7 cellular contexts compared by ENCODE assay signal in genomic region chr18:70348481-70348880, GRCh38. TPM values are rescaled to one million over a fixed set of nuclear protein-coding genes. Genes with fewer than 3 reads are reported as not detected.
A peak's percentile ranks its signal among the peaks of the same experiment; 100 is the strongest.
DNase-seq lines count a peak whose midpoint lies in the region; TF ChIP-seq lines count a peak whose summit lies in the region.
"Not testable (repeated sequence)": the region's sequence is repeated elsewhere in the genome, so short reads cannot be mapped to it uniquely, and the experiment has no call there.

No MANE protein-coding gene starts in this region.

- not testable (repeated sequence) for TF ChIP-seq CTCF in GM12865 (IDR thresholded peaks at IDR 0.05; ENCODE audit: insufficient read depth, low read depth, low read length, missing control alignments); LNCaP clone FGC (IDR thresholded peaks at IDR 0.05; ENCODE audit: control insufficient read depth, extremely low read depth, insufficient read depth); WERI-Rb-1 (IDR thresholded peaks at IDR 0.05; ENCODE audit: low read depth, low read length); neural progenitor cell (IDR thresholded peaks at IDR 0.05)

- CTCF ChIA-PET in activated naive CD4-positive, alpha-beta T cell treated with anti-CD3 and anti-CD28 coated beads, Interleukin-2, amount 10 ng/mL, durations not matched to agents 7 days and 5 days (lab: Charles Lee): not testable (repeated sequence)

- H3K4me1 Mint-ChIP-seq in activated naive CD4-positive, alpha-beta T cell treated with anti-CD3 and anti-CD28 coated beads, Interleukin-2, amount 10 ng/mL, durations not matched to agents 7 days and 5 days; neural progenitor cell: not testable (repeated sequence)

- H3K9me3 ChIP-seq in WERI-Rb-1 (ENCODE audit: severe bottlenecking); neural progenitor cell (ENCODE audit: low read depth): not testable (repeated sequence)

- not testable (repeated sequence) for H2AFZ ChIP-seq in neural progenitor cell (replicated peaks)

- not testable (repeated sequence) for H3K4me1 ChIP-seq in neural progenitor cell

- not testable (repeated sequence) for H3K27ac Mint-ChIP-seq in activated naive CD4-positive, alpha-beta T cell treated with anti-CD3 and anti-CD28 coated beads, Interleukin-2, amount 10 ng/mL, durations not matched to agents 7 days and 5 days; neural progenitor cell

- not testable (repeated sequence) for H3K27me3 ChIP-seq in WERI-Rb-1 (ENCODE audit: insufficient read depth, low read depth, severe bottlenecking); neural progenitor cell

- H3K4me3 ChIP-seq in GM12865 (ENCODE audit: low read depth, low read length); LNCaP clone FGC (ENCODE audit: low read depth, low read length); WERI-Rb-1 (ENCODE audit: low read depth, low read length); neural progenitor cell: not testable (repeated sequence)

- H3K79me2 ChIP-seq in neural progenitor cell (ENCODE audit: low read depth): not testable (repeated sequence)

- H3K27me3 Mint-ChIP-seq in activated naive CD4-positive, alpha-beta T cell treated with anti-CD3 and anti-CD28 coated beads, Interleukin-2, amount 10 ng/mL, durations not matched to agents 7 days and 5 days; neural progenitor cell (ENCODE audit: insufficient read depth, low read depth): not testable (repeated sequence)

- not testable (repeated sequence) for H3K9me3 Mint-ChIP-seq in activated naive CD4-positive, alpha-beta T cell treated with anti-CD3 and anti-CD28 coated beads, Interleukin-2, amount 10 ng/mL, durations not matched to agents 7 days and 5 days; neural progenitor cell

- DNase-seq in GM12865 (ENCODE audit: low read depth): peak; percentile 13
- peak; percentile 7 for DNase-seq in LNCaP clone FGC (ENCODE audit: low read depth)
- peak; percentile 48 for DNase-seq in NCI-H82 (lab: John Stamatoyannopoulos, UW)
- DNase-seq in WERI-Rb-1: peak; percentile 15
- peak; percentile 28 for DNase-seq in activated naive CD4-positive, alpha-beta T cell treated with anti-CD3 and anti-CD28 coated beads, Interleukin-2, amount 10 ng/mL, durations not matched to agents 7 days and 5 days
- DNase-seq in iris pigment epithelial cell (ENCODE audit: low read depth): peak; percentile 32
- DNase-seq in neural progenitor cell (ENCODE audit: low spot score): peak; percentile 40

- not testable (repeated sequence) for H3K9ac ChIP-seq in neural progenitor cell

- not testable (repeated sequence) for H4K20me1 ChIP-seq in neural progenitor cell (ENCODE audit: low read depth)

- not testable (repeated sequence) for H3K27ac ChIP-seq in WERI-Rb-1, neural progenitor cell

- H3F3A ChIP-seq in neural progenitor cell (ENCODE audit: low read depth): not testable (repeated sequence)

- H3K36me3 Mint-ChIP-seq in activated naive CD4-positive, alpha-beta T cell treated with anti-CD3 and anti-CD28 coated beads, Interleukin-2, amount 10 ng/mL, durations not matched to agents 7 days and 5 days: not testable (repeated sequence)
- peaks cover 20% of the 10 kb centered on the region for H3K36me3 Mint-ChIP-seq in neural progenitor cell

- H3K36me3 ChIP-seq in WERI-Rb-1, neural progenitor cell: not testable (repeated sequence)

- H3K4me3 Mint-ChIP-seq in activated naive CD4-positive, alpha-beta T cell treated with anti-CD3 and anti-CD28 coated beads, Interleukin-2, amount 10 ng/mL, durations not matched to agents 7 days and 5 days; neural progenitor cell: not testable (repeated sequence)

- H3K4me2 ChIP-seq in neural progenitor cell: not testable (repeated sequence)

RNA-seq across cellular contexts. Expression of gene SOCS6, which starts 59.6 kb away (rescaled TPM):
- total RNA-seq in neural progenitor cell (ENCODE audit: low replicate concordance): 30.3 and 45.1 TPM in 2 replicates
